13 cellular contexts compared by ENCODE assay signal in genomic region chr11:62331264-62331663, GRCh38. TPM values are rescaled to one million over a fixed set of nuclear protein-coding genes. Genes with fewer than 3 reads are reported as not detected.
"Had no signal": no experiment of that assay in that cellular context is flagged by ENCODE, and none has a peak within 500 bp of the region (broad histone marks: within the 10 kb centered on the region; RNA-seq: fewer than 3 reads in every experiment).

No MANE protein-coding gene starts in this region.

RNA-seq across cellular contexts. Expression of gene SCGB1D4, which starts 32.4 kb away (rescaled TPM):
- total RNA-seq: OCI-LY7; PC-3; PC-9; Peyer's patch; Right ventricle myocardium inferior; Right ventricle myocardium superior; RPMI7951; SJCRH30; SJSA1; SK-MEL-5; T-cell; T-helper 1 cell treated with Interleukin-12 subunit alpha and Interleukin-12 subunit beta and Interleukin-4 antibody, amounts not matched to agents 30 ng/mL and 1 ng/mL, for 36 hours had no signal
- polyA plus RNA-seq: SK-N-SH had no signal
